In the genomic region with DNA sequence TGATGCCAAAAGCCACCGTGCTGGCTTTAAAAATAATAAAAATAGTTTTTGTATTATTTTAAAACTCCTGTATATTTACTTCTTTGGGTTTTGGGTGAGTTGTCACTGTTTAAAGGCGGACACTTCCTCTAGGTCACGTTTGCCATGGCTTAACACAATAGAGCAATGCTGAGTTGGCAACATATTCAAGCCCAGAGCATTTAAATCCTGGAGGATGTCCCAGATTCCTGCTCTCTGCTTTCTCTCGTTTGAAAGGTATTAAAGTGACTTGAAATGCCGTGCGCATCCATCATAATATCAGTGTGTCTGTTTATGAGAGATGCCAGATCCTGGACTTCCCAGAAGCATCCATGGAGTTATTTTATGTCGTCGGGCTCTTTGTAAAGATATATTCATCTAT, we compare ENCODE assay signal across 18 cellular contexts.
DNase-seq lines count a peak whose midpoint lies in the region; ATAC-seq and TF ChIP-seq lines count a peak whose summit lies in the region.
"Had no signal": no experiment of that assay in that cellular context is flagged by ENCODE, and none has a peak within 500 bp of the region (broad histone marks: within the 10 kb centered on the region; RNA-seq: fewer than 3 reads in every experiment).

No MANE protein-coding gene starts in this region.

- H3K79me2 ChIP-seq in Karpas-422 (ENCODE audit: low read length), result no peaks in the 10 kb centered on the region

- H3K4me3 Mint-ChIP-seq in brain, result no peak overlapping the region
- H3K4me3 Mint-ChIP-seq in nephron, result no peak overlapping the region

- H2AFZ ChIP-seq in Karpas-422 (ENCODE audit: low read length), result no peak overlapping the region

- peak overlapping the region in 3 of 5 experiments; percentile 11 to 86 (median 53) for H3K27ac Mint-ChIP-seq in brain
- peak overlapping the region in 2 of 3 experiments; percentile 64 to 81 for H3K27ac Mint-ChIP-seq in nephron

- no peak overlapping the region for H3K9ac ChIP-seq in Karpas-422 (ENCODE audit: low read length)
- H3K9ac ChIP-seq: KMS-11 had no signal

- H3K4me1 Mint-ChIP-seq in brain (peaks cover 70% of the 10 kb centered on the region), nephron (peaks cover 63% of the 10 kb centered on the region)

- TF ChIP-seq CTCF in brain (conservative IDR thresholded peaks at IDR 0.05), result no peak
- no peak for TF ChIP-seq CTCF in fibroblast of pulmonary artery (IDR thresholded peaks at IDR 0.05; ENCODE audit: low read length, missing control alignments)
- TF ChIP-seq CTCF in nephron (IDR thresholded peaks at IDR 0.05; ENCODE audit: unreplicated experiment in 3 of 3), result no peak

- no peaks in the 10 kb centered on the region for H4K20me1 ChIP-seq in Karpas-422 (ENCODE audit: insufficient read depth, low read depth, low read length)

- H3K4me3 ChIP-seq in Karpas-422 (ENCODE audit: low read length) (no peak overlapping the region), fibroblast of pulmonary artery (replicated peaks; ENCODE audit: low read depth, low read length) (no peak overlapping the region)
- H3K4me3 ChIP-seq: Peyer's patch had no signal

- H3K9me3 Mint-ChIP-seq in brain (no peaks in the 10 kb centered on the region), nephron (no peaks in the 10 kb centered on the region)

- H3K4me2 ChIP-seq in Karpas-422 (ENCODE audit: low read depth, low read length, poor library complexity, severe bottlenecking), result no peak overlapping the region
- H3K4me2 ChIP-seq: KMS-11 had no signal

- H3K36me3 Mint-ChIP-seq in brain (peaks cover 6% of the 10 kb centered on the region), nephron (ENCODE audit: low read depth) (peaks cover 5% of the 10 kb centered on the region)

- ATAC-seq in HG02884 (IDR thresholded peaks at IDR 0.05; ENCODE audit: unreplicated experiment), result no peak

- H3K27me3 ChIP-seq in Karpas-422 (ENCODE audit: low read length), result no peaks in the 10 kb centered on the region
- H3K27me3 ChIP-seq: Peyer's patch had no signal

- no peaks in the 10 kb centered on the region for H3K27me3 Mint-ChIP-seq in brain
- no peaks in the 10 kb centered on the region for H3K27me3 Mint-ChIP-seq in nephron (ENCODE audit: low read depth)

- DNase-seq in Karpas-422 (no peak), fibroblast of pulmonary artery (ENCODE audit: low read depth) (peak; percentile 38), foreskin melanocyte (no peak)
- DNase-seq in stimulated activated CD4-positive, alpha-beta T cell treated with anti-CD3 and anti-CD28 coated beads, Interleukin-2, amount 100 ng/mL, for 24 hours, result no peak
- DNase-seq: DMS 273 treated with DMSO at 0.1 percent for 48 hours, GF-D8, NCI-H1092 treated with DMSO at 0.1 percent for 48 hours, NCI-H1694, NCI-H2107, NCI-H2227 treated with DMSO at 0.1 percent for 48 hours, NCI-H524, Peyer's patch, Right ventricle myocardium superior had no signal

- H3K36me3 ChIP-seq in Karpas-422 (ENCODE audit: insufficient read depth, low read length), result no peaks in the 10 kb centered on the region; the same call in 1 of the 2 replicates

- no peaks in the 10 kb centered on the region for H3K9me3 ChIP-seq in Karpas-422 (ENCODE audit: low read length)
- H3K9me3 ChIP-seq: Peyer's patch had no signal

- 0 out of 2 replicates have a peak overlapping the region, but pooled peaks have one; percentile 20 for H3K27ac ChIP-seq in Karpas-422 (ENCODE audit: low read length)
- H3K27ac ChIP-seq: C4-2B, KMS-11, Peyer's patch had no signal

- peaks cover 58% of the 10 kb centered on the region for H3K4me1 ChIP-seq in Karpas-422 (ENCODE audit: low read length)

- no peaks in the 10 kb centered on the region for H3K9me2 ChIP-seq in Karpas-422 (replicated peaks; ENCODE audit: insufficient read depth, low read length)
